24 cellular contexts compared by ENCODE assay signal in the genomic region with DNA sequence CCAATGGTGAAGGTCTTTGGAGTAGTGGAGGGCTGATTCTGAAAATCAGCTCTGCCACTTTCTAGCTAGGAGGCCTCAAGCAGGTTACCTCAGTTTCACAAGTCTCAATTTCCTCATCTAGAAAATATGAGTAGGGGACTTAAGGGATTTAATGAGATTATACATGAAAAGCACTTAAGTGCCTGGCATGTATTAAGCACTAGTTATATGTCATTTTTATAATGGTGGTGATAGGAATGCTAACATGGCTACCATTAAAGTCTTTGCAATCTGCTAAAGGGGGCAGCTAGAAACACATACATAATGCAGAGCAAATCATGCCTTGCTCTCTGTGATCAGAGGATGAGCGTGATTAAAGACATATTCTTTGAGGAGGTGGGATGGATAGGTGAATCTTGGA.
"Had no signal": no experiment of that assay in that cellular context is flagged by ENCODE, and none has a peak within 500 bp of the region (broad histone marks: within the 10 kb centered on the region; RNA-seq: fewer than 3 reads in every experiment).

No MANE protein-coding gene starts in this region.

- H3K9me3 ChIP-seq: stomach, suprapubic skin, testis, thoracic aorta, thyroid gland, tibial artery, tibial nerve, transverse colon, upper lobe of left lung, upper lobe of right lung, uterus, vagina had no signal

- H3K27ac ChIP-seq: stomach, suprapubic skin, testis, thoracic aorta, thyroid gland, tibial artery, tibial nerve, transverse colon, upper lobe of left lung, upper lobe of right lung, uterus, vagina had no signal

- H3K4me3 ChIP-seq: stomach, suprapubic skin, testis, thoracic aorta, thyroid gland, tibial artery, tibial nerve, transverse colon, upper lobe of left lung, upper lobe of right lung, uterus, vagina had no signal

- DNase-seq: stimulated activated CD4-positive, alpha-beta T cell treated with anti-CD3 and anti-CD28 coated beads, Interleukin-2, amount 100 ng/mL, for 48 hours; stimulated activated CD4-positive, alpha-beta T cell treated with anti-CD3 and anti-CD28 coated beads, Interleukin-4, amount 100 ng/mL, for 1 hour; stimulated activated CD4-positive, alpha-beta T cell treated with anti-CD3 and anti-CD28 coated beads, Interleukin-4, amount 100 ng/mL, for 24 hours; stimulated activated CD4-positive, alpha-beta T cell treated with anti-CD3 and anti-CD28 coated beads, Interleukin-4, amount 100 ng/mL, for 4 hours; stimulated activated CD8-positive, alpha-beta memory T cell treated with anti-CD3 and anti-CD28 coated beads, Interleukin-4, amount 100 ng/mL, for 48 hours; stimulated activated naive B cell treated with anti-CD40 and anti-IgM and Interleukin-4, amounts not matched to agents 10 μg/mL and 1 μg/mL and 100 μg/mL, for 72 hours; stimulated activated naive CD4-positive, alpha-beta T cell; stimulated activated naive CD4-positive, alpha-beta T cell treated with Interleukin-2 at 50 U/mL for 16 hours; stimulated activated naive CD8-positive, alpha-beta T cell treated with anti-CD3 and anti-CD28 coated beads, Interleukin-15, amount 100 ng/mL, for 72 hours; stimulated activated naive CD8-positive, alpha-beta T cell treated with anti-CD3 and anti-CD28 coated beads, Interleukin-15, Interleukin-2, amounts not matched to agents 100 U/mL and 50 U/mL, for 24 hours; stomach; substantia nigra; testis; thyroid gland; tibial artery; transverse colon; trophoblast cell; upper lobe of left lung; upper lobe of right lung; uterus had no signal

- H3K4me1 ChIP-seq: testis, thyroid gland had no signal

- H3K36me3 ChIP-seq: stomach, suprapubic skin, thoracic aorta, thyroid gland, tibial artery, tibial nerve, transverse colon, upper lobe of left lung, upper lobe of right lung, uterus, vagina had no signal

- H3K27me3 ChIP-seq: stomach, suprapubic skin, testis, thyroid gland, tibial artery, tibial nerve, transverse colon, upper lobe of left lung, upper lobe of right lung, uterus, vagina had no signal
